Comparison of ENCODE assay signal across 11 cellular contexts in genomic region chrX:57905141-57905540, GRCh38. TPM values are rescaled to one million over a fixed set of nuclear protein-coding genes. Genes with fewer than 3 reads are reported as not detected.
DNase-seq lines count a peak whose midpoint lies in the region; ATAC-seq, FAIRE-seq and TF ChIP-seq lines count a peak whose summit lies in the region.
"Had no signal": no experiment of that assay in that cellular context is flagged by ENCODE, and none has a peak within 500 bp of the region (broad histone marks: within the 10 kb centered on the region; RNA-seq: fewer than 3 reads in every experiment).

No MANE protein-coding gene starts in this region.

- no peaks in the 10 kb centered on the region for H3K9me3 Mint-ChIP-seq in CD4-positive, alpha-beta T cell
- H3K9me3 Mint-ChIP-seq in dendritic cell treated with granulocyte-macrophage colony-stimulating factor and Interleukin-4, amounts not matched to agents 40 ng/mL and 50 ng/mL, for 4 days: no peaks in the 10 kb centered on the region
- H3K9me3 Mint-ChIP-seq in natural killer cell: no peaks in the 10 kb centered on the region

- peak overlapping the region; percentile 74 for H3K27ac Mint-ChIP-seq in CD4-positive, alpha-beta T cell
- no peak overlapping the region for H3K27ac Mint-ChIP-seq in dendritic cell treated with granulocyte-macrophage colony-stimulating factor and Interleukin-4, amounts not matched to agents 40 ng/mL and 50 ng/mL, for 4 days
- H3K27ac Mint-ChIP-seq in natural killer cell: peak overlapping the region; percentile 65 to 76

- TF ChIP-seq CTCF in CD4-positive, alpha-beta T cell (IDR thresholded peaks at IDR 0.05): no peak
- TF ChIP-seq CTCF in natural killer cell (IDR thresholded peaks at IDR 0.05): no peak

- FAIRE-seq in H54 (lab: Jason Lieb, UNC): no peak

- H3K9me3 ChIP-seq in CD4-positive, alpha-beta T cell (ENCODE audit: control insufficient read depth, low read length): no peaks in the 10 kb centered on the region

- ATAC-seq in CD4-positive, alpha-beta T cell (ENCODE audit: poor library complexity): no peak
- no peak for ATAC-seq in natural killer cell
- ATAC-seq in HG03378 (IDR thresholded peaks at IDR 0.05; ENCODE audit: unreplicated experiment): no peak

- CTCF ChIA-PET in CD4-positive, alpha-beta T cell (lab: Charles Lee): no interaction called here

- intact Hi-C loops in CD4-positive, alpha-beta T cell (cut with DNase I, micrococcal nuclease): no loop called here
- intact Hi-C loops in dendritic cell treated with granulocyte-macrophage colony-stimulating factor and Interleukin-4, amounts not matched to agents 40 ng/mL and 50 ng/mL, for 4 days (cut with micrococcal nuclease): loop anchor here (5.0 kb wide), 1 partner anchor 313 kb away; the partner anchor contains the start of gene ZXDB
- intact Hi-C loops in natural killer cell (cut with micrococcal nuclease): no loop called here

- POLR2A ChIA-PET in CD4-positive, alpha-beta T cell (lab: Charles Lee): interaction anchor here (1.3 kb wide), 1 partner anchor 619 kb away, joined by 5 read pairs; the partner anchor contains the start of gene FAAH2

- H3K4me1 Mint-ChIP-seq in CD4-positive, alpha-beta T cell (ENCODE audit: low read depth): peaks cover 42% of the 10 kb centered on the region
- H3K4me1 Mint-ChIP-seq in dendritic cell treated with granulocyte-macrophage colony-stimulating factor and Interleukin-4, amounts not matched to agents 40 ng/mL and 50 ng/mL, for 4 days (ENCODE audit: low read depth): peaks cover 5% of the 10 kb centered on the region
- peaks cover 22 to 23% of the 10 kb centered on the region in 2 donors for H3K4me1 Mint-ChIP-seq in natural killer cell

- no peak for TF ChIP-seq POLR2A in H54 (IDR thresholded peaks at IDR 0.05; ENCODE audit: low read depth, low read length)

- peaks cover 34% of the 10 kb centered on the region for H3K36me3 Mint-ChIP-seq in CD4-positive, alpha-beta T cell (ENCODE audit: low read depth)
- no peaks in the 10 kb centered on the region for H3K36me3 Mint-ChIP-seq in dendritic cell treated with granulocyte-macrophage colony-stimulating factor and Interleukin-4, amounts not matched to agents 40 ng/mL and 50 ng/mL, for 4 days (ENCODE audit: low read depth)
- no peaks in the 10 kb centered on the region for H3K36me3 Mint-ChIP-seq in natural killer cell

- H3K27me3 Mint-ChIP-seq in CD4-positive, alpha-beta T cell: no peaks in the 10 kb centered on the region
- H3K27me3 Mint-ChIP-seq in dendritic cell treated with granulocyte-macrophage colony-stimulating factor and Interleukin-4, amounts not matched to agents 40 ng/mL and 50 ng/mL, for 4 days: no peaks in the 10 kb centered on the region
- H3K27me3 Mint-ChIP-seq in natural killer cell (ENCODE audit: low read depth in 2 of 2): no peaks in the 10 kb centered on the region

- no peak for DNase-seq in CD4-positive, alpha-beta T cell
- DNase-seq in OCI-M1 (lab: John Stamatoyannopoulos, UW) (peak; percentile 65), natural killer cell (no peak), AG20443 (ENCODE audit: low spot score) (no peak), H54 (ENCODE audit: insufficient read length, low spot score) (no peak), NCI-H2081 treated with DMSO at 0.1 percent for 48 hours (lab: John Stamatoyannopoulos, UW) (no peak)
- DNase-seq: activated naive CD4-positive, alpha-beta T cell; NCI-H1436 had no signal

- H3K27ac ChIP-seq in CD4-positive, alpha-beta T cell (ENCODE audit: low read depth, low read length): no peak overlapping the region
- H3K27ac ChIP-seq: VCaP had no signal

- no peaks in the 10 kb centered on the region for H3K27me3 ChIP-seq in CD4-positive, alpha-beta T cell (ENCODE audit: control insufficient read depth, insufficient read depth, low read length)

- H3K4me3 Mint-ChIP-seq in CD4-positive, alpha-beta T cell: peak overlapping the region; percentile 82
- H3K4me3 Mint-ChIP-seq in dendritic cell treated with granulocyte-macrophage colony-stimulating factor and Interleukin-4, amounts not matched to agents 40 ng/mL and 50 ng/mL, for 4 days: peak overlapping the region; percentile 17
- peak overlapping the region; percentile 76 for H3K4me3 Mint-ChIP-seq in natural killer cell

RNA-seq across cellular contexts. Expression of gene ZXDA, which starts 5.1 kb away (rescaled TPM):
- 10 to 100 TPM; 17.5 to 17.7 TPM for total RNA-seq in CD4-positive, alpha-beta T cell
- total RNA-seq in natural killer cell: 10 to 100 TPM; 10.4 to 12.0 (median 10.9) TPM

Comparison
In these comparisons a context has a peak if more than half of its experiments do, and no peak if none do; other contexts are left out.
1. H3K4me3 Mint-ChIP-seq: peak in every context shown above with its lines; median percentile 82 in CD4-positive, alpha-beta T cell; 76 in natural killer cell; 17 in dendritic cell treated with granulocyte-macrophage colony-stimulating factor and Interleukin-4, amounts not matched to agents 40 ng/mL and 50 ng/mL, for 4 days.